Comparison of ENCODE assay signal across 24 cellular contexts in genomic region chr17:59257101-59257500, GRCh38.
"Had no signal": no experiment of that assay in that cellular context is flagged by ENCODE, and none has a peak within 500 bp of the region (broad histone marks: within the 10 kb centered on the region; RNA-seq: fewer than 3 reads in every experiment).

No MANE protein-coding gene starts in this region.

- H3K4me1 ChIP-seq: body of pancreas, colonic mucosa, left ventricle myocardium inferior, psoas muscle, suprapubic skin, transverse colon had no signal

- H3K27me3 ChIP-seq: body of pancreas, colonic mucosa, suprapubic skin, transverse colon had no signal

- DNase-seq: activated CD4-positive, alpha-beta T cell treated with anti-CD3 and anti-CD28 coated beads for 36 hours; activated CD4-positive, alpha-beta T cell treated with anti-CD3 and anti-CD28 coated beads, Interleukin-2, amount 50 U/mL, for 48 hours; activated gamma-delta T cell; amniotic stem cell; body of pancreas; caudate nucleus; colonic mucosa; head of caudate nucleus; kidney; left ventricle myocardium inferior; mucosa of descending colon; naive thymus-derived CD4-positive, alpha-beta T cell; psoas muscle; right cardiac atrium; stimulated activated CD4-positive, alpha-beta T cell treated with anti-CD3 and anti-CD28 coated beads, Interleukin-4, amount 100 ng/mL, for 1 hour; stimulated activated naive CD8-positive, alpha-beta T cell treated with anti-CD3 and anti-CD28 coated beads, Interleukin-15, amount 100 ng/mL, for 72 hours; transverse colon had no signal

- ATAC-seq: activated CD4-positive, alpha-beta T cell treated with anti-CD3 and anti-CD28 coated beads for 36 hours; activated naive CD4-positive, alpha-beta T cell treated with anti-CD3 and anti-CD28 coated beads, Interleukin-2, amount 50 U/mL, for 72 hours; body of pancreas; mucosa of descending colon; naive thymus-derived CD4-positive, alpha-beta T cell; stimulated activated naive CD8-positive, alpha-beta T cell treated with anti-CD3 and anti-CD28 coated beads, Interleukin-15, amount 100 ng/mL, for 72 hours; WTC11 had no signal

- H3K4me3 ChIP-seq: body of pancreas, colonic mucosa, left ventricle myocardium inferior, mucosa of descending colon, psoas muscle, smooth muscle cell, suprapubic skin, transverse colon had no signal

- H3K27ac ChIP-seq: body of pancreas, colonic mucosa, left ventricle myocardium inferior, psoas muscle, suprapubic skin, transverse colon had no signal

- FAIRE-seq: endometrium, frontal cortex, TTC549 had no signal

- H3K9me3 ChIP-seq: body of pancreas, colonic mucosa, left ventricle myocardium inferior, mucosa of descending colon, psoas muscle, suprapubic skin, transverse colon had no signal

- H3K36me3 ChIP-seq: colonic mucosa, suprapubic skin, transverse colon had no signal
